Comparison of ENCODE assay signal across 32 cellular contexts in genomic region chr13:33782631-33783030, GRCh38.
"Had no signal": no experiment of that assay in that cellular context is flagged by ENCODE, and none has a peak within 500 bp of the region (broad histone marks: within the 10 kb centered on the region; RNA-seq: fewer than 3 reads in every experiment).

No MANE protein-coding gene starts in this region.

- H3K27ac Mint-ChIP-seq: activated B cell treated with CpG ODN at 0.5 μM for 24 hours; activated CD8-positive, alpha-beta T cell treated with anti-CD3 and anti-CD28 coated beads for 36 hours; activated naive CD4-positive, alpha-beta T cell treated with anti-CD3 and anti-CD28 coated beads, Interleukin-2, amount 50 U/mL, for 24 hours; activated naive CD8-positive, alpha-beta T cell treated with anti-CD3 and anti-CD28 coated beads, Interleukin-2, amount 10 ng/mL, durations not matched to agents 7 days and 5 days; activated T-helper 2 cell treated with anti-CD3 and anti-CD28 coated beads, Interferon-gamma antibody, Interleukin-2, Interleukin-4, amounts not matched to agents 10 μg/mL and 5 μg/mL and 100 μg/mL, durations not matched to agents 14 hours and 24 hours and 36 hours had no signal

- H3K9me3 ChIP-seq: ascending aorta, colonic mucosa had no signal

- H3K27me3 Mint-ChIP-seq: activated CD8-positive, alpha-beta T cell treated with anti-CD3 and anti-CD28 coated beads for 36 hours; activated naive CD4-positive, alpha-beta T cell treated with anti-CD3 and anti-CD28 coated beads, Interleukin-2, amount 50 U/mL, for 24 hours; activated naive CD8-positive, alpha-beta T cell treated with anti-CD3 and anti-CD28 coated beads, Interleukin-2, amount 10 ng/mL, durations not matched to agents 7 days and 5 days had no signal

- H3K27ac ChIP-seq: ascending aorta, cardiac muscle cell, colonic mucosa, RWPE1, VCaP had no signal

- ATAC-seq: activated CD8-positive, alpha-beta T cell treated with anti-CD3 and anti-CD28 coated beads for 36 hours; K562; PC-3; Right ventricle myocardium inferior; SK-N-SH treated with all-trans-retinoic acid at 6 μM for 48 hours had no signal

- H3K4me3 Mint-ChIP-seq: activated B cell treated with CpG ODN at 0.5 μM for 24 hours; activated CD8-positive, alpha-beta T cell treated with anti-CD3 and anti-CD28 coated beads for 36 hours; activated naive CD4-positive, alpha-beta T cell treated with anti-CD3 and anti-CD28 coated beads, Interleukin-2, amount 50 U/mL, for 24 hours; activated naive CD8-positive, alpha-beta T cell treated with anti-CD3 and anti-CD28 coated beads, Interleukin-2, amount 10 ng/mL, durations not matched to agents 7 days and 5 days; central memory CD8-positive, alpha-beta T cell had no signal

- H3K4me3 ChIP-seq: ascending aorta, cardiac muscle cell, colonic mucosa, K562 had no signal

- H3K27me3 ChIP-seq: ascending aorta, cardiac muscle cell, colonic mucosa had no signal

- H3K36me3 ChIP-seq: ascending aorta, cardiac muscle cell, colonic mucosa had no signal

- H3K36me3 Mint-ChIP-seq: activated naive CD8-positive, alpha-beta T cell treated with anti-CD3 and anti-CD28 coated beads, Interleukin-2, amount 10 ng/mL, durations not matched to agents 7 days and 5 days had no signal

- H3K4me1 ChIP-seq: ascending aorta, colonic mucosa had no signal

- DNase-seq: activated B cell treated with CpG ODN at 0.5 μM for 24 hours; activated CD4-positive, alpha-beta T cell treated with anti-CD3 and anti-CD28 coated beads for 48 hours; activated CD4-positive, alpha-beta T cell treated with anti-CD3 and anti-CD28 coated beads, Interleukin-2, amount 50 U/mL, for 4 hours; activated CD4-positive, CD25-positive, alpha-beta regulatory T cell treated with anti-CD3 and anti-CD28 coated beads, Interleukin-2, amount 50 U/mL, for 72 hours; activated CD8-positive, alpha-beta T cell treated with anti-CD3 and anti-CD28 coated beads for 36 hours; activated gamma-delta T cell; activated naive CD4-positive, alpha-beta T cell treated with Interleukin-2 at 50 U/mL for 16 hours; activated naive CD8-positive, alpha-beta T cell treated with anti-CD3 and anti-CD28 coated beads, Interleukin-2, amount 10 ng/mL, durations not matched to agents 7 days and 5 days; activated T-cell treated with anti-CD3 and anti-CD28 coated beads, Interleukin-2, amount 50 U/mL, for 1 hour; amygdala; colonic mucosa; NCI-H1436 treated with DMSO at 0.1 percent for 48 hours; NCI-H1694 treated with DMSO at 0.1 percent for 48 hours; NCI-H2029; NCI-H345; NCI-H774; PC-3; SIG-M5; SW 1271; T-helper 1 cell; T-helper 2 cell; T-helper 9 cell had no signal
